14 cellular contexts compared by ENCODE assay signal in the genomic region with DNA sequence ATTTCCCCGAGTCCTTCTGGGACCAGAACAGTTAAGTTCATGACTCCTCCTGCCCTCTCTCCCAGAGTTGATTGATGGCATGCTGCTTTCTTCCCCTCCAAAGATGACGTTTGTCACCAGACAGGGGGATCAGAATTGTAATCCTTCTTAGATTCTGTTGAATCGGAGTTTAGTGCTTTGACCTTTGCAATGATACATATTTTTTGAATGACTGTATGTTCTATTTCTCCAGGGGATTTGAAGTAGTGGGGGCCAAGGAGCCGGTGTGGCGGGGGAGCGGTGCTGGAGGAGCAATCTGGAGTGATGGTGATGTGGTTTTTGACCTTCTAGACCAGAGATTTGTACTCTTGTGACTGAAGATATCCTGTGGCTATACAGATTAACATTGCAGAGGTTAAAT.
DNase-seq lines count a peak whose midpoint lies in the region; TF ChIP-seq lines count a peak whose summit lies in the region.
"Had no signal": no experiment of that assay in that cellular context is flagged by ENCODE, and none has a peak within 500 bp of the region (broad histone marks: within the 10 kb centered on the region; RNA-seq: fewer than 3 reads in every experiment).

No MANE protein-coding gene starts in this region.

- H2AFZ ChIP-seq in hepatocyte: no peak overlapping the region
- no peak overlapping the region for H2AFZ ChIP-seq in neural progenitor cell (replicated peaks)

- WGBS in hepatocyte (ENCODE audit: low lambda C conversion rate, missing lambda C conversion rate): 48% methylated on average over 6 of the region's 6 CpGs

- H3K36me3 ChIP-seq in WERI-Rb-1 (no peaks in the 10 kb centered on the region), hepatocyte (replicated peaks; ENCODE audit: insufficient read depth, low read depth) (no peaks in the 10 kb centered on the region), neural progenitor cell (no peaks in the 10 kb centered on the region), SJCRH30 (no peaks in the 10 kb centered on the region)

- H3K27me3 ChIP-seq in WERI-Rb-1 (ENCODE audit: insufficient read depth, low read depth, severe bottlenecking) (no peaks in the 10 kb centered on the region), hepatocyte (no peaks in the 10 kb centered on the region), neural progenitor cell (no peaks in the 10 kb centered on the region), SJCRH30 (no peaks in the 10 kb centered on the region)

- peak overlapping the region; percentile 34 for H3K4me2 ChIP-seq in hepatocyte
- H3K4me2 ChIP-seq in neural progenitor cell: no peak overlapping the region

- H3F3A ChIP-seq in neural progenitor cell (ENCODE audit: low read depth): no peaks in the 10 kb centered on the region

- TF ChIP-seq CTCF in WERI-Rb-1 (IDR thresholded peaks at IDR 0.05; ENCODE audit: low read depth, low read length): no peak
- TF ChIP-seq CTCF in hepatocyte (IDR thresholded peaks at IDR 0.05; ENCODE audit: poor library complexity): no peak
- TF ChIP-seq CTCF in neural progenitor cell (IDR thresholded peaks at IDR 0.05): no peak

- no peak overlapping the region for H3K9ac ChIP-seq in neural progenitor cell

- no peaks in the 10 kb centered on the region for H4K20me1 ChIP-seq in hepatocyte (ENCODE audit: insufficient read depth, poor library complexity, severe bottlenecking)
- H4K20me1 ChIP-seq in neural progenitor cell (ENCODE audit: low read depth): no peaks in the 10 kb centered on the region

- H3K9me3 ChIP-seq in WERI-Rb-1 (ENCODE audit: severe bottlenecking) (no peaks in the 10 kb centered on the region), hepatocyte (ENCODE audit: low read depth) (no peaks in the 10 kb centered on the region), neural progenitor cell (ENCODE audit: low read depth) (no peaks in the 10 kb centered on the region), SJCRH30 (replicated peaks) (no peaks in the 10 kb centered on the region)

- peak overlapping the region; percentile 24 for H3K27ac Mint-ChIP-seq in neural progenitor cell
- H3K27ac Mint-ChIP-seq: B cell; CD4-positive, alpha-beta T cell; H9 had no signal

- H3K36me3 Mint-ChIP-seq in neural progenitor cell: no peaks in the 10 kb centered on the region

- H3K9me2 ChIP-seq in hepatocyte (replicated peaks; ENCODE audit: insufficient read depth): no peaks in the 10 kb centered on the region

- DNase-seq in WERI-Rb-1 (peak; percentile 43), hepatocyte (ENCODE audit: low spot score) (peak; percentile 12), neural progenitor cell (ENCODE audit: low spot score) (no peak), hypothalamus (lab: John Stamatoyannopoulos, UW) (no peak), NCI-H774 (lab: John Stamatoyannopoulos, UW) (no peak), nucleus accumbens (lab: John Stamatoyannopoulos, UW) (no peak), SJCRH30 (no peak)
- DNase-seq: C1 segment of cervical spinal cord; Calu3; CD4-positive, alpha-beta T cell; DMS 273 treated with DMSO at 0.1 percent for 48 hours; GOT3; H9 had no signal

- H3K79me2 ChIP-seq in hepatocyte: no peaks in the 10 kb centered on the region
- H3K79me2 ChIP-seq in neural progenitor cell (ENCODE audit: low read depth): no peaks in the 10 kb centered on the region

- no peak overlapping the region for H3K4me3 ChIP-seq in WERI-Rb-1 (ENCODE audit: low read depth, low read length)
- no peak overlapping the region for H3K4me3 ChIP-seq in hepatocyte
- H3K4me3 ChIP-seq in neural progenitor cell: no peak overlapping the region
- no peak overlapping the region for H3K4me3 ChIP-seq in SJCRH30

- no peak overlapping the region for H3K27ac ChIP-seq in WERI-Rb-1
- H3K27ac ChIP-seq in hepatocyte: no peak overlapping the region
- H3K27ac ChIP-seq in neural progenitor cell: no peak overlapping the region
- H3K27ac ChIP-seq in SJCRH30: no peak overlapping the region

- no peaks in the 10 kb centered on the region for H3K4me1 ChIP-seq in hepatocyte (ENCODE audit: insufficient read depth)
- H3K4me1 ChIP-seq in neural progenitor cell: peaks cover 13% of the 10 kb centered on the region
- H3K4me1 ChIP-seq in SJCRH30: no peaks in the 10 kb centered on the region

- H3K4me1 Mint-ChIP-seq in neural progenitor cell: peaks cover 42% of the 10 kb centered on the region
- H3K4me1 Mint-ChIP-seq: B cell had no signal

- H3K27me3 Mint-ChIP-seq in neural progenitor cell (ENCODE audit: insufficient read depth, low read depth): peaks cover 3% of the 10 kb centered on the region
- H3K27me3 Mint-ChIP-seq: B cell had no signal

- H3K4me3 Mint-ChIP-seq in neural progenitor cell: no peak overlapping the region
- H3K4me3 Mint-ChIP-seq: B cell; CD4-positive, alpha-beta T cell; H9 had no signal

- no peaks in the 10 kb centered on the region for H3K9me3 Mint-ChIP-seq in neural progenitor cell
- H3K9me3 Mint-ChIP-seq: CD4-positive, alpha-beta T cell; H9 had no signal

Comparison
In these comparisons a context has a peak if more than half of its experiments do, and no peak if none do; other contexts are left out.
1. DNase-seq: peak in WERI-Rb-1 (single experiment) and hepatocyte (single experiment); none in neural progenitor cell (single experiment), hypothalamus (0 of 51), NCI-H774 (single experiment), nucleus accumbens (0 of 56) and SJCRH30 (0 of 2).